8 cellular contexts compared by ENCODE assay signal in genomic region chr19:10835754-10836477, GRCh38. TPM values are rescaled to one million over a fixed set of nuclear protein-coding genes. Genes with fewer than 3 reads are reported as not detected.
DNase-seq lines count a peak whose midpoint lies in the region; ATAC-seq, FAIRE-seq and TF ChIP-seq lines count a peak whose summit lies in the region.

A gene with protein sequence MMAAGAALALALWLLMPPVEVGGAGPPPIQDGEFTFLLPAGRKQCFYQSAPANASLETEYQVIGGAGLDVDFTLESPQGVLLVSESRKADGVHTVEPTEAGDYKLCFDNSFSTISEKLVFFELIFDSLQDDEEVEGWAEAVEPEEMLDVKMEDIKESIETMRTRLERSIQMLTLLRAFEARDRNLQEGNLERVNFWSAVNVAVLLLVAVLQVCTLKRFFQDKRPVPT (minus strand): TSS chr19:10836212. CDS start chr19:10836191, 21 bp downstream.

- H3K27ac ChIP-seq in KOPT-K1 (ENCODE audit: low read depth, low read length, poor library complexity, severe bottlenecking) (peak within 1 kb of the TSS; percentile 95), esophagus squamous epithelium (peak within 1 kb of the TSS; percentile 98 to 99 (median 99))

- H3K4me1 ChIP-seq in esophagus squamous epithelium = peaks cover 0 to 20% (median 9%) of the 10 kb centered on the region in 3 donors

- peaks cover 21% of the 10 kb centered on the region for H3K4me1 Mint-ChIP-seq in activated T-cell treated with anti-CD3 and anti-CD28 coated beads, Interleukin-2, amount 50 U/mL, for 72 hours (ENCODE audit: low read depth)

- H3K36me3 ChIP-seq in KOPT-K1 (ENCODE audit: insufficient read depth, low read length) (peaks cover 36% of the 10 kb centered on the region), esophagus squamous epithelium (peaks cover 0 to 38% (median 0%) of the 10 kb centered on the region in 3 donors)

- WGBS in esophagus squamous epithelium, 2 donors = 1% methylated on average over 17 to 20 of the region's 50 CpGs

- peak within 1 kb of the TSS; percentile 100 for H3K27ac Mint-ChIP-seq in activated T-cell treated with anti-CD3 and anti-CD28 coated beads, Interleukin-2, amount 50 U/mL, for 72 hours

- FAIRE-seq in RCC 7860 (lab: Jason Lieb, UNC) = peak; percentile 79

- peaks cover 2 to 5% of the 10 kb centered on the region in 2 donors for H3K9me3 Mint-ChIP-seq in activated T-cell treated with anti-CD3 and anti-CD28 coated beads, Interleukin-2, amount 50 U/mL, for 72 hours

- H3K9me3 ChIP-seq in KOPT-K1 (ENCODE audit: insufficient read depth, low read length, poor library complexity, severe bottlenecking) (peaks cover 17% of the 10 kb centered on the region), esophagus squamous epithelium (peaks cover 0 to 9% (median 0%) of the 10 kb centered on the region in 3 donors)

- intact Hi-C loops in esophagus squamous epithelium (cut with DNase I) = no loop called here

- TF ChIP-seq POLR2A in esophagus squamous epithelium (IDR thresholded peaks at IDR 0.05) = peak in 1 of 4 donors; percentile 32

- ATAC-seq in GM21723 (IDR thresholded peaks at IDR 0.05; ENCODE audit: unreplicated experiment) = peak; percentile 72
- peak; percentile 90 for ATAC-seq in activated T-cell treated with anti-CD3 and anti-CD28 coated beads, Interleukin-2, amount 50 U/mL, for 72 hours (replicated peaks in 1 of 2)

- H3K27me3 ChIP-seq in esophagus squamous epithelium = no peaks in the 10 kb centered on the region

- peak; percentile 97 for DNase-seq in DMS79 (lab: John Stamatoyannopoulos, UW)
- DNase-seq in RCC 7860 (ENCODE audit: low spot score) = peak; percentile 96
- peak; percentile 98 to 100 for DNase-seq in activated T-cell treated with anti-CD3 and anti-CD28 coated beads, Interleukin-2, amount 50 U/mL, for 72 hours
- DNase-seq in esophagus squamous epithelium (lab: John Stamatoyannopoulos, UW) = peak; percentile 96
- peak; percentile 99 for DNase-seq in myocyte (ENCODE audit: low read depth)
- DNase-seq in stimulated activated CD8-positive, alpha-beta memory T cell treated with anti-CD3 and anti-CD28 coated beads, Interleukin-7, amount 100 ng/mL, for 48 hours (ENCODE audit: extremely low read depth in 1 of 2, low read depth in 1 of 2) = peak; percentile 82 to 89

- H3K4me3 Mint-ChIP-seq in activated T-cell treated with anti-CD3 and anti-CD28 coated beads, Interleukin-2, amount 50 U/mL, for 72 hours = peak within 1 kb of the TSS; percentile 92 to 99

- H3K4me3 ChIP-seq in esophagus squamous epithelium = peak within 1 kb of the TSS; percentile 69 to 88 (median 80)

- H3K27me3 Mint-ChIP-seq in activated T-cell treated with anti-CD3 and anti-CD28 coated beads, Interleukin-2, amount 50 U/mL, for 72 hours (ENCODE audit: low read depth) = no peaks in the 10 kb centered on the region

- peaks cover 6 to 11% of the 10 kb centered on the region in 2 donors for H3K36me3 Mint-ChIP-seq in activated T-cell treated with anti-CD3 and anti-CD28 coated beads, Interleukin-2, amount 50 U/mL, for 72 hours (ENCODE audit: insufficient read depth in 2 of 2)

- peak; percentile 22 to 69 (median 50) for TF ChIP-seq CTCF in esophagus squamous epithelium (IDR thresholded peaks at IDR 0.05)

RNA-seq across cellular contexts. Expression of the gene that starts here (rescaled TPM):
- 10 to 100 TPM; 19.6 to 21.1 TPM for total RNA-seq in activated T-cell treated with anti-CD3 and anti-CD28 coated beads, Interleukin-2, amount 50 U/mL, for 72 hours
- total RNA-seq in esophagus squamous epithelium (10 to 100 TPM; 14.7 to 30.3 (median 24.1) TPM), myocyte (84.8 and 87.4 TPM in 2 replicates)
- 38.5 TPM for polyA plus RNA-seq in myocyte (2012)

Comparison
In these comparisons a context has a peak if more than half of its experiments do, and no peak if none do; other contexts are left out.
1. Peak in every context shown above with its lines: DNase-seq, ATAC-seq, H3K4me3 ChIP-seq and H3K27ac ChIP-seq.